8 cellular contexts compared by ENCODE assay signal in the genomic region with DNA sequence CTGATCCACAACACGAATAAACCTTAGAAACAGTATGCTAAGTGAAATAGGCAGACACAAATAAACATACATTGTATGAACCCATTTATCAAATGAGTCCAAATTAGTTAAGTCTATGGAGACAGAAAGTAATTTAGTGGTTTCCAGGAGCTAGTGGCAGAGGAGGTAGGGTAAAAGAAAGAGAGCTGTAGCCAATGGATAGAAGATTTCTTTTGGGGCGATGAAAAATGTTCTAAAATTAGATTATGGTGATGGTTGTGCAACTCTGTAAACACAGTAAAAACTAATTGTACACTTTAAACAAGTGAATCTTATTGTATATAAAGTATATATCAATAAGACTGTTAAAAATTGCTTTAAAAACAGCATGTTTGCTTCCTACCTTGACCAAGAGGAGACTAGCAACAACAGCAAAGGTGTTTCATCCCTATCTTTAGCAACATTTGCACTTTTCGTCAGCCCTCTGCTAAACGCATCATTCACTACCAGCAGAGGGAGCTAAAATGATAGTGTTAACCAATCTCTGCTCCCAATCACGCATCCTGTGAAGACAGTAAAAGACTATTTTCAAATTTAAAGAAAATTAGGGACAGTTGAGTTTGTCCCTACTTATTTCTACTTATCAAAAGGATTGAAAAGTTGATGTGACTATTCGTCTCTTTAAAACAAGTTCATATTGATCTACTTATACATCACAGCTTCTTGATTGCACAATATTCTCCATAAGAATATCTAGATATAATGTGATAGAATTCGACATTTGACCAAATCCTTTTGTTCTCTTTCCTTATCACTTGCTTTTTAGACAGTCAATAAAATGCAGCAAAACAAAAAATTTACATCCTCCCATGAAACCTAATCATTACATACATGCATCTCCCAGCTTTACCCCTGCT. TPM values are rescaled to one million over a fixed set of nuclear protein-coding genes. Genes with fewer than 3 reads are reported as not detected.
A peak's percentile ranks its signal among the peaks of the same experiment; 100 is the strongest.
DNase-seq lines count a peak whose midpoint lies in the region; ATAC-seq and TF ChIP-seq lines count a peak whose summit lies in the region.

No MANE protein-coding gene starts in this region.

- peaks cover 18% of the 10 kb centered on the region for H3K36me3 Mint-ChIP-seq in WTC11

- POLR2A ChIA-PET in WTC11 (lab: Charles Lee): no interaction called here

- no peaks in the 10 kb centered on the region for H3K4me1 Mint-ChIP-seq in WTC11

- H3K4me3 Mint-ChIP-seq in WTC11: no peak overlapping the region

- TF ChIP-seq CTCF in WTC11 (IDR thresholded peaks at IDR 0.05): peak; percentile 50

- peaks cover 34% of the 10 kb centered on the region for H3K9me3 Mint-ChIP-seq in WTC11

- peak; percentile 77 for ATAC-seq in GM18861 (IDR thresholded peaks at IDR 0.05; ENCODE audit: unreplicated experiment)
- peak; percentile 81 for ATAC-seq in HG03039 (IDR thresholded peaks at IDR 0.05; ENCODE audit: unreplicated experiment)
- ATAC-seq in WTC11: peak; percentile 80

- CTCF ChIA-PET in WTC11 (lab: Charles Lee): interaction anchor here (0.6 to 1.8 kb wide), 8 partner anchors 12 to 339 kb away, joined by 3 to 11 read pairs (median 4); partner anchors contain the start of gene RAB21

- no peaks in the 10 kb centered on the region for H3K27me3 Mint-ChIP-seq in WTC11 (ENCODE audit: low read depth)

- DNase-seq in COLO829 (ENCODE audit: low spot score) (peak; percentile 41), NCI-H2081 (lab: John Stamatoyannopoulos, UW) (peak; percentile 48 to 74), WTC11 (ENCODE audit: low spot score) (no peak), globus pallidus (ENCODE audit: low spot score) (peak; percentile 68), retina (peak; percentile 53)
- DNase-seq in activated naive CD4-positive, alpha-beta T cell treated with anti-CD3 and anti-CD28 coated beads, Interleukin-2, amount 50 U/mL, for 16 hours: no peak

- no peak overlapping the region for H3K27ac Mint-ChIP-seq in WTC11

TF ChIP-seq in WTC11, 78 proteins besides CTCF, POLR2A, EP300 and RAD21:
- TF ChIP-seq, protein P1, sequence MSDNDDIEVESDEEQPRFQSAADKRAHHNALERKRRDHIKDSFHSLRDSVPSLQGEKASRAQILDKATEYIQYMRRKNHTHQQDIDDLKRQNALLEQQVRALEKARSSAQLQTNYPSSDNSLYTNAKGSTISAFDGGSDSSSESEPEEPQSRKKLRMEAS (CRISPR knock-in tag; IDR thresholded peaks at IDR 0.05): no peak
- TF ChIP-seq HMGA2 (CRISPR knock-in tag; IDR thresholded peaks at IDR 0.05) (no peak), CBFB (CRISPR knock-in tag; IDR thresholded peaks at IDR 0.05; ENCODE audit: low read depth) (no peak), TEAD4 (CRISPR knock-in tag; IDR thresholded peaks at IDR 0.05) (no peak), TP53 (CRISPR knock-in tag; IDR thresholded peaks at IDR 0.05) (no peak), SMAD3 (CRISPR knock-in tag; IDR thresholded peaks at IDR 0.05; ENCODE audit: borderline replicate concordance) (no peak), FOXP1 (CRISPR knock-in tag; IDR thresholded peaks at IDR 0.05; ENCODE audit: borderline replicate concordance) (no peak), ZNF232 (CRISPR knock-in tag; IDR thresholded peaks at IDR 0.05) (no peak)
- TF ChIP-seq, protein P2, sequence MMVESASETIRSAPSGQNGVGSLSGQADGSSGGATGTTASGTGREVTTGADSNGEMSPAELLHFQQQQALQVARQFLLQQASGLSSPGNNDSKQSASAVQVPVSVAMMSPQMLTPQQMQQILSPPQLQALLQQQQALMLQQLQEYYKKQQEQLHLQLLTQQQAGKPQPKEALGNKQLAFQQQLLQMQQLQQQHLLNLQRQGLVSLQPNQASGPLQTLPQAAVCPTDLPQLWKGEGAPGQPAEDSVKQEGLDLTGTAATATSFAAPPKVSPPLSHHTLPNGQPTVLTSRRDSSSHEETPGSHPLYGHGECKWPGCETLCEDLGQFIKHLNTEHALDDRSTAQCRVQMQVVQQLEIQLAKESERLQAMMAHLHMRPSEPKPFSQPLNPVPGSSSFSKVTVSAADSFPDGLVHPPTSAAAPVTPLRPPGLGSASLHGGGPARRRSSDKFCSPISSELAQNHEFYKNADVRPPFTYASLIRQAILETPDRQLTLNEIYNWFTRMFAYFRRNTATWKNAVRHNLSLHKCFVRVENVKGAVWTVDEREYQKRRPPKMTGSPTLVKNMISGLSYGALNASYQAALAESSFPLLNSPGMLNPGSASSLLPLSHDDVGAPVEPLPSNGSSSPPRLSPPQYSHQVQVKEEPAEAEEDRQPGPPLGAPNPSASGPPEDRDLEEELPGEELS (CRISPR knock-in tag; IDR thresholded peaks at IDR 0.05): no peak
- TF ChIP-seq, protein P3, sequence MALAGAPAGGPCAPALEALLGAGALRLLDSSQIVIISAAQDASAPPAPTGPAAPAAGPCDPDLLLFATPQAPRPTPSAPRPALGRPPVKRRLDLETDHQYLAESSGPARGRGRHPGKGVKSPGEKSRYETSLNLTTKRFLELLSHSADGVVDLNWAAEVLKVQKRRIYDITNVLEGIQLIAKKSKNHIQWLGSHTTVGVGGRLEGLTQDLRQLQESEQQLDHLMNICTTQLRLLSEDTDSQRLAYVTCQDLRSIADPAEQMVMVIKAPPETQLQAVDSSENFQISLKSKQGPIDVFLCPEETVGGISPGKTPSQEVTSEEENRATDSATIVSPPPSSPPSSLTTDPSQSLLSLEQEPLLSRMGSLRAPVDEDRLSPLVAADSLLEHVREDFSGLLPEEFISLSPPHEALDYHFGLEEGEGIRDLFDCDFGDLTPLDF (CRISPR knock-in tag; IDR thresholded peaks at IDR 0.05): no peak
- TF ChIP-seq, protein P4, sequence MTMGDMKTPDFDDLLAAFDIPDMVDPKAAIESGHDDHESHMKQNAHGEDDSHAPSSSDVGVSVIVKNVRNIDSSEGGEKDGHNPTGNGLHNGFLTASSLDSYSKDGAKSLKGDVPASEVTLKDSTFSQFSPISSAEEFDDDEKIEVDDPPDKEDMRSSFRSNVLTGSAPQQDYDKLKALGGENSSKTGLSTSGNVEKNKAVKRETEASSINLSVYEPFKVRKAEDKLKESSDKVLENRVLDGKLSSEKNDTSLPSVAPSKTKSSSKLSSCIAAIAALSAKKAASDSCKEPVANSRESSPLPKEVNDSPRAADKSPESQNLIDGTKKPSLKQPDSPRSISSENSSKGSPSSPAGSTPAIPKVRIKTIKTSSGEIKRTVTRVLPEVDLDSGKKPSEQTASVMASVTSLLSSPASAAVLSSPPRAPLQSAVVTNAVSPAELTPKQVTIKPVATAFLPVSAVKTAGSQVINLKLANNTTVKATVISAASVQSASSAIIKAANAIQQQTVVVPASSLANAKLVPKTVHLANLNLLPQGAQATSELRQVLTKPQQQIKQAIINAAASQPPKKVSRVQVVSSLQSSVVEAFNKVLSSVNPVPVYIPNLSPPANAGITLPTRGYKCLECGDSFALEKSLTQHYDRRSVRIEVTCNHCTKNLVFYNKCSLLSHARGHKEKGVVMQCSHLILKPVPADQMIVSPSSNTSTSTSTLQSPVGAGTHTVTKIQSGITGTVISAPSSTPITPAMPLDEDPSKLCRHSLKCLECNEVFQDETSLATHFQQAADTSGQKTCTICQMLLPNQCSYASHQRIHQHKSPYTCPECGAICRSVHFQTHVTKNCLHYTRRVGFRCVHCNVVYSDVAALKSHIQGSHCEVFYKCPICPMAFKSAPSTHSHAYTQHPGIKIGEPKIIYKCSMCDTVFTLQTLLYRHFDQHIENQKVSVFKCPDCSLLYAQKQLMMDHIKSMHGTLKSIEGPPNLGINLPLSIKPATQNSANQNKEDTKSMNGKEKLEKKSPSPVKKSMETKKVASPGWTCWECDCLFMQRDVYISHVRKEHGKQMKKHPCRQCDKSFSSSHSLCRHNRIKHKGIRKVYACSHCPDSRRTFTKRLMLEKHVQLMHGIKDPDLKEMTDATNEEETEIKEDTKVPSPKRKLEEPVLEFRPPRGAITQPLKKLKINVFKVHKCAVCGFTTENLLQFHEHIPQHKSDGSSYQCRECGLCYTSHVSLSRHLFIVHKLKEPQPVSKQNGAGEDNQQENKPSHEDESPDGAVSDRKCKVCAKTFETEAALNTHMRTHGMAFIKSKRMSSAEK (CRISPR knock-in tag; IDR thresholded peaks at IDR 0.05; ENCODE audit: borderline replicate concordance): no peak
- TF ChIP-seq, protein P5, sequence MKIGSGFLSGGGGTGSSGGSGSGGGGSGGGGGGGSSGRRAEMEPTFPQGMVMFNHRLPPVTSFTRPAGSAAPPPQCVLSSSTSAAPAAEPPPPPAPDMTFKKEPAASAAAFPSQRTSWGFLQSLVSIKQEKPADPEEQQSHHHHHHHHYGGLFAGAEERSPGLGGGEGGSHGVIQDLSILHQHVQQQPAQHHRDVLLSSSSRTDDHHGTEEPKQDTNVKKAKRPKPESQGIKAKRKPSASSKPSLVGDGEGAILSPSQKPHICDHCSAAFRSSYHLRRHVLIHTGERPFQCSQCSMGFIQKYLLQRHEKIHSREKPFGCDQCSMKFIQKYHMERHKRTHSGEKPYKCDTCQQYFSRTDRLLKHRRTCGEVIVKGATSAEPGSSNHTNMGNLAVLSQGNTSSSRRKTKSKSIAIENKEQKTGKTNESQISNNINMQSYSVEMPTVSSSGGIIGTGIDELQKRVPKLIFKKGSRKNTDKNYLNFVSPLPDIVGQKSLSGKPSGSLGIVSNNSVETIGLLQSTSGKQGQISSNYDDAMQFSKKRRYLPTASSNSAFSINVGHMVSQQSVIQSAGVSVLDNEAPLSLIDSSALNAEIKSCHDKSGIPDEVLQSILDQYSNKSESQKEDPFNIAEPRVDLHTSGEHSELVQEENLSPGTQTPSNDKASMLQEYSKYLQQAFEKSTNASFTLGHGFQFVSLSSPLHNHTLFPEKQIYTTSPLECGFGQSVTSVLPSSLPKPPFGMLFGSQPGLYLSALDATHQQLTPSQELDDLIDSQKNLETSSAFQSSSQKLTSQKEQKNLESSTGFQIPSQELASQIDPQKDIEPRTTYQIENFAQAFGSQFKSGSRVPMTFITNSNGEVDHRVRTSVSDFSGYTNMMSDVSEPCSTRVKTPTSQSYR (CRISPR knock-in tag; IDR thresholded peaks at IDR 0.05): no peak
- TF ChIP-seq, protein P6, sequence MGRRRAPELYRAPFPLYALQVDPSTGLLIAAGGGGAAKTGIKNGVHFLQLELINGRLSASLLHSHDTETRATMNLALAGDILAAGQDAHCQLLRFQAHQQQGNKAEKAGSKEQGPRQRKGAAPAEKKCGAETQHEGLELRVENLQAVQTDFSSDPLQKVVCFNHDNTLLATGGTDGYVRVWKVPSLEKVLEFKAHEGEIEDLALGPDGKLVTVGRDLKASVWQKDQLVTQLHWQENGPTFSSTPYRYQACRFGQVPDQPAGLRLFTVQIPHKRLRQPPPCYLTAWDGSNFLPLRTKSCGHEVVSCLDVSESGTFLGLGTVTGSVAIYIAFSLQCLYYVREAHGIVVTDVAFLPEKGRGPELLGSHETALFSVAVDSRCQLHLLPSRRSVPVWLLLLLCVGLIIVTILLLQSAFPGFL (CRISPR knock-in tag; IDR thresholded peaks at IDR 0.05; ENCODE audit: borderline replicate concordance): no peak
TF ChIP-seq in WTC11: peak in this region for 0.

RNA-seq across cellular contexts. Expression of gene LGR5, which starts 24.0 kb away (rescaled TPM):
- total RNA-seq in WTC11 (2021): 0.09 to 0.55 TPM (median 0.17 TPM) in 3 replicates

Comparison
In these comparisons a context has a peak if more than half of its experiments do, and no peak if none do; other contexts are left out.
1. DNase-seq: peak in COLO829 (single experiment), NCI-H2081 (2 of 2), globus pallidus (single experiment) and retina (single experiment); none in WTC11 (single experiment) and activated naive CD4-positive, alpha-beta T cell treated with anti-CD3 and anti-CD28 coated beads, Interleukin-2, amount 50 U/mL, for 16 hours (single experiment).
2. Peak in every context shown above with its lines, with median percentiles within 50 percentile points of each other: ATAC-seq.